ENCODE assay signal across 12 cellular contexts in the genomic region with DNA sequence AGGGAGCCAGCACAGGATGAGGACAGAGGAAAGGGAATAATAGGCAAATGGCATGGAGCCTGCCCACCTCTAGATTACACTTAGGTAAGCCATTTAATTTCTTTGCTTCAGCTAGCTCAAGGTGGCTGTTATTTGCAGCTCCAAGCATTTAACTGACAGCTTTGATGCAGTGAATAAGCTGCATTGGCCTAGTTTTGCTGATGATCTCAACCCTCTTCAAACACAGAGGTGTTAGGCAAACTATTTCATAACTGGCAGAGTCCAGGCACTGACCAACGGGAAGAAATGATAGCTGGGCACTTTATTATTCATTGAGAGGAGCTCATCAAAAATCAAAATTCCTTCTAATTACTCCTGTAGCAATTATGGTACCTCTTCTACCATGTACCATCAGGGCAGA.
DNase-seq lines count a peak whose midpoint lies in the region; ATAC-seq lines count a peak whose summit lies in the region.
"Had no signal": no experiment of that assay in that cellular context is flagged by ENCODE, and none has a peak within 500 bp of the region (broad histone marks: within the 10 kb centered on the region; RNA-seq: fewer than 3 reads in every experiment).

No MANE protein-coding gene starts in this region.

- H3K4me3 Mint-ChIP-seq in activated T-helper 1 cell treated with anti-CD3 and anti-CD28 coated beads, Interleukin-12 subunit alpha, Interleukin-12 subunit beta, Interleukin-2, Interleukin-4 antibody, amounts not matched to agents 30 ng/mL and 10 ng/mL and 1 ng/mL, durations not matched to agents 14 hours and 24 hours and 36 hours: no peak overlapping the region
- H3K4me3 Mint-ChIP-seq: CD4-positive, alpha-beta T cell; H9 had no signal

- no peaks in the 10 kb centered on the region for H3K36me3 Mint-ChIP-seq in activated T-helper 1 cell treated with anti-CD3 and anti-CD28 coated beads, Interleukin-12 subunit alpha, Interleukin-12 subunit beta, Interleukin-2, Interleukin-4 antibody, amounts not matched to agents 30 ng/mL and 10 ng/mL and 1 ng/mL, durations not matched to agents 14 hours and 24 hours and 36 hours (ENCODE audit: low read depth)

- H3K27me3 Mint-ChIP-seq in activated T-helper 1 cell treated with anti-CD3 and anti-CD28 coated beads, Interleukin-12 subunit alpha, Interleukin-12 subunit beta, Interleukin-2, Interleukin-4 antibody, amounts not matched to agents 30 ng/mL and 10 ng/mL and 1 ng/mL, durations not matched to agents 14 hours and 24 hours and 36 hours (ENCODE audit: insufficient read depth): no peaks in the 10 kb centered on the region
- H3K27me3 Mint-ChIP-seq: CD4-positive, alpha-beta T cell had no signal

- ATAC-seq in left lobe of liver: peak; percentile 79
- ATAC-seq in GM21786 (IDR thresholded peaks at IDR 0.05; ENCODE audit: unreplicated experiment): no peak
- no peak for ATAC-seq in HG03135 (IDR thresholded peaks at IDR 0.05; ENCODE audit: unreplicated experiment)

- H3K4me1 Mint-ChIP-seq in activated T-helper 1 cell treated with anti-CD3 and anti-CD28 coated beads, Interleukin-12 subunit alpha, Interleukin-12 subunit beta, Interleukin-2, Interleukin-4 antibody, amounts not matched to agents 30 ng/mL and 10 ng/mL and 1 ng/mL, durations not matched to agents 14 hours and 24 hours and 36 hours (ENCODE audit: low read depth): no peaks in the 10 kb centered on the region

- H3K27ac Mint-ChIP-seq in activated T-helper 1 cell treated with anti-CD3 and anti-CD28 coated beads, Interleukin-12 subunit alpha, Interleukin-12 subunit beta, Interleukin-2, Interleukin-4 antibody, amounts not matched to agents 30 ng/mL and 10 ng/mL and 1 ng/mL, durations not matched to agents 14 hours and 24 hours and 36 hours: no peak overlapping the region
- H3K27ac Mint-ChIP-seq: CD4-positive, alpha-beta T cell; H9 had no signal

- DNase-seq in NCI-H226 (peak; percentile 32), amniotic epithelial cell (ENCODE audit: low read depth) (peak; percentile 63), left lobe of liver (ENCODE audit: low spot score) (no peak)
- no peak for DNase-seq in activated T-helper 1 cell treated with anti-CD3 and anti-CD28 coated beads, Interleukin-12 subunit alpha, Interleukin-12 subunit beta, Interleukin-2, Interleukin-4 antibody, amounts not matched to agents 30 ng/mL and 10 ng/mL and 1 ng/mL, durations not matched to agents 14 hours and 24 hours and 36 hours (ENCODE audit: low spot score)
- DNase-seq: AML-193; Caco-2; CD4-positive, alpha-beta T cell; DMS79 treated with DMSO at 0.1 percent for 48 hours; GF-D8; H9 had no signal

- H3K9me3 Mint-ChIP-seq in activated T-helper 1 cell treated with anti-CD3 and anti-CD28 coated beads, Interleukin-12 subunit alpha, Interleukin-12 subunit beta, Interleukin-2, Interleukin-4 antibody, amounts not matched to agents 30 ng/mL and 10 ng/mL and 1 ng/mL, durations not matched to agents 14 hours and 24 hours and 36 hours: peaks cover 5% of the 10 kb centered on the region
- H3K9me3 Mint-ChIP-seq: CD4-positive, alpha-beta T cell; H9 had no signal

- intact Hi-C loops in activated T-helper 1 cell treated with anti-CD3 and anti-CD28 coated beads, Interleukin-12 subunit alpha, Interleukin-12 subunit beta, Interleukin-2, Interleukin-4 antibody, amounts not matched to agents 30 ng/mL and 10 ng/mL and 1 ng/mL, durations not matched to agents 14 hours and 24 hours and 36 hours (cut with micrococcal nuclease): no loop called here

Comparison
In these comparisons a context has a peak if more than half of its experiments do, and no peak if none do; other contexts are left out.
1. DNase-seq: peak in NCI-H226 (single experiment) and amniotic epithelial cell (single experiment); none in left lobe of liver (single experiment) and activated T-helper 1 cell treated with anti-CD3 and anti-CD28 coated beads, Interleukin-12 subunit alpha, Interleukin-12 subunit beta, Interleukin-2, Interleukin-4 antibody, amounts not matched to agents 30 ng/mL and 10 ng/mL and 1 ng/mL, durations not matched to agents 14 hours and 24 hours and 36 hours (single experiment).